33 cellular contexts compared by ENCODE assay signal in genomic region chr18:22726469-22726868, GRCh38.
"Had no signal": no experiment of that assay in that cellular context is flagged by ENCODE, and none has a peak within 500 bp of the region (broad histone marks: within the 10 kb centered on the region; RNA-seq: fewer than 3 reads in every experiment).

No MANE protein-coding gene starts in this region.

- H3K9me3 Mint-ChIP-seq: activated CD4-positive, alpha-beta memory T cell treated with anti-CD3 and anti-CD28 coated beads, Interleukin-2, amount 10 ng/mL, durations not matched to agents 7 days and 5 days; activated naive CD4-positive, alpha-beta T cell treated with anti-CD3 and anti-CD28 coated beads, Interleukin-2, amount 10 ng/mL, durations not matched to agents 7 days and 5 days; activated naive CD8-positive, alpha-beta T cell treated with anti-CD3 and anti-CD28 coated beads, Interleukin-2, amount 50 U/mL, for 24 hours; brain had no signal

- H3K27me3 ChIP-seq: SJCRH30 had no signal

- H3K9me3 ChIP-seq: SJCRH30 had no signal

- H3K4me3 ChIP-seq: SJCRH30, SK-N-MC had no signal

- H3K4me1 ChIP-seq: SJCRH30 had no signal

- H3K27ac Mint-ChIP-seq: activated CD4-positive, alpha-beta memory T cell treated with anti-CD3 and anti-CD28 coated beads, Interleukin-2, amount 10 ng/mL, durations not matched to agents 7 days and 5 days; activated CD4-positive, alpha-beta T cell treated with anti-CD3 and anti-CD28 coated beads for 36 hours; activated CD8-positive, alpha-beta memory T cell treated with anti-CD3 and anti-CD28 coated beads, Interleukin-2, amount 10 ng/mL, durations not matched to agents 7 days and 5 days; activated naive CD4-positive, alpha-beta T cell treated with anti-CD3 and anti-CD28 coated beads, Interleukin-2, amount 10 ng/mL, durations not matched to agents 7 days and 5 days; activated naive CD8-positive, alpha-beta T cell; activated naive CD8-positive, alpha-beta T cell treated with anti-CD3 and anti-CD28 coated beads, Interleukin-2, amount 50 U/mL, for 24 hours; brain had no signal

- DNase-seq: activated CD4-positive, alpha-beta memory T cell treated with anti-CD3 and anti-CD28 coated beads, Interleukin-2, amount 10 ng/mL, durations not matched to agents 7 days and 5 days; activated CD4-positive, alpha-beta T cell treated with anti-CD3 and anti-CD28 coated beads for 36 hours; activated CD8-positive, alpha-beta memory T cell treated with anti-CD3 and anti-CD28 coated beads for 24 hours; activated CD8-positive, alpha-beta memory T cell treated with anti-CD3 and anti-CD28 coated beads, Interleukin-2, amount 10 ng/mL, durations not matched to agents 7 days and 5 days; activated CD8-positive, alpha-beta memory T cell treated with anti-CD3 and anti-CD28 coated beads, Interleukin-2, amount 50 U/mL, for 48 hours; activated effector memory CD4-positive, alpha-beta T cell treated with Interleukin-2 at 50 U/mL for 16 hours; activated naive CD4-positive, alpha-beta T cell treated with anti-CD3 and anti-CD28 coated beads, Interleukin-2, amount 10 ng/mL, durations not matched to agents 7 days and 5 days; activated naive CD8-positive, alpha-beta T cell treated with anti-CD3 and anti-CD28 coated beads, Interleukin-2, amount 50 U/mL, for 24 hours; activated T-cell treated with anti-CD3 and anti-CD28 coated beads, Interleukin-2, amount 50 U/mL, for 48 hours; anterior cingulate cortex; caudate nucleus; cerebellar nuclear complex; NCI-H1092 treated with DMSO at 0.1 percent for 48 hours; NCI-H1417; NCI-H146; NCI-H187; NCI-H2029 treated with DMSO at 0.1 percent for 48 hours; NCI-H2107; NCI-H2171; NCI-H2227 treated with DMSO at 0.1 percent for 48 hours; NCI-H446; NCI-H510A treated with DMSO at 0.1 percent for 48 hours; NCI-H526 treated with DMSO at 0.1 percent for 48 hours; NCI-H82; SHP77; SJCRH30; T1000 had no signal

- H3K4me3 Mint-ChIP-seq: activated CD4-positive, alpha-beta memory T cell treated with anti-CD3 and anti-CD28 coated beads, Interleukin-2, amount 10 ng/mL, durations not matched to agents 7 days and 5 days; activated CD4-positive, alpha-beta T cell treated with anti-CD3 and anti-CD28 coated beads for 36 hours; activated CD8-positive, alpha-beta memory T cell treated with anti-CD3 and anti-CD28 coated beads, Interleukin-2, amount 10 ng/mL, durations not matched to agents 7 days and 5 days; activated naive CD4-positive, alpha-beta T cell treated with anti-CD3 and anti-CD28 coated beads, Interleukin-2, amount 10 ng/mL, durations not matched to agents 7 days and 5 days; activated naive CD8-positive, alpha-beta T cell; activated naive CD8-positive, alpha-beta T cell treated with anti-CD3 and anti-CD28 coated beads, Interleukin-2, amount 50 U/mL, for 24 hours; brain had no signal

- H3K27ac ChIP-seq: SJCRH30, SK-N-MC had no signal

- ATAC-seq: activated CD4-positive, alpha-beta T cell treated with anti-CD3 and anti-CD28 coated beads for 36 hours; activated CD8-positive, alpha-beta memory T cell treated with anti-CD3 and anti-CD28 coated beads, Interleukin-2, amount 10 ng/mL, durations not matched to agents 7 days and 5 days; activated naive CD8-positive, alpha-beta T cell treated with anti-CD3 and anti-CD28 coated beads, Interleukin-2, amount 50 U/mL, for 24 hours; Panc1 had no signal

- H3K4me1 Mint-ChIP-seq: activated CD4-positive, alpha-beta memory T cell treated with anti-CD3 and anti-CD28 coated beads, Interleukin-2, amount 10 ng/mL, durations not matched to agents 7 days and 5 days; activated CD4-positive, alpha-beta T cell treated with anti-CD3 and anti-CD28 coated beads for 36 hours; activated CD8-positive, alpha-beta memory T cell treated with anti-CD3 and anti-CD28 coated beads, Interleukin-2, amount 10 ng/mL, durations not matched to agents 7 days and 5 days; activated naive CD4-positive, alpha-beta T cell treated with anti-CD3 and anti-CD28 coated beads, Interleukin-2, amount 10 ng/mL, durations not matched to agents 7 days and 5 days; activated naive CD8-positive, alpha-beta T cell treated with anti-CD3 and anti-CD28 coated beads, Interleukin-2, amount 50 U/mL, for 24 hours; brain had no signal

- H3K27me3 Mint-ChIP-seq: activated CD4-positive, alpha-beta T cell treated with anti-CD3 and anti-CD28 coated beads for 36 hours; activated naive CD8-positive, alpha-beta T cell treated with anti-CD3 and anti-CD28 coated beads, Interleukin-2, amount 50 U/mL, for 24 hours; brain had no signal

- FAIRE-seq: bronchial epithelial cell, TTC549 had no signal

- H3K36me3 Mint-ChIP-seq: activated CD8-positive, alpha-beta memory T cell treated with anti-CD3 and anti-CD28 coated beads, Interleukin-2, amount 10 ng/mL, durations not matched to agents 7 days and 5 days; activated naive CD4-positive, alpha-beta T cell treated with anti-CD3 and anti-CD28 coated beads, Interleukin-2, amount 10 ng/mL, durations not matched to agents 7 days and 5 days; activated naive CD8-positive, alpha-beta T cell; brain had no signal

- H3K36me3 ChIP-seq: SJCRH30 had no signal
